Comparison of ENCODE assay signal across 14 cellular contexts in the genomic region with DNA sequence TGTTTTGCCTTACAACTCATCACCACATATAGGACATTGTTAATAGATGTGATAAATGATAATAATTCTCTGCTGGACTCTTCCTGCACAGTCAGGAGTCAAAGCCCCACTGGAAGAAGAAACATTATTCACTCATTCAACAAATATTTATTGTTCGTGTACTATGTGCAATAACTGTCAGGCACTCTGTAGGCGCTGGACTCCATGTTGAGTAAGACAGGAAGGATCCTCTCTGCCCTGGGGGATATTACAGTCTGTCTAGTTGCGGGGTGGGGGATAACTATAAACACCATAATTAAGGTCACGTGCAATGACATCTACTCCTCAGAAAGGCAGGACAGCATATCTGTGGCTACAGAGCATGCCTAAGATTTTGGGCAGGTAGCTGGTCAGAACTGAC.
A peak's percentile ranks its signal among the peaks of the same experiment; 100 is the strongest.
DNase-seq lines count a peak whose midpoint lies in the region; ATAC-seq and TF ChIP-seq lines count a peak whose summit lies in the region.
"Had no signal": no experiment of that assay in that cellular context is flagged by ENCODE, and none has a peak within 500 bp of the region (broad histone marks: within the 10 kb centered on the region; RNA-seq: fewer than 3 reads in every experiment).

No MANE protein-coding gene starts in this region.

- H3K36me3 Mint-ChIP-seq in CD8-positive, alpha-beta memory T cell, result no peaks in the 10 kb centered on the region

- H3K4me3 Mint-ChIP-seq in CD8-positive, alpha-beta memory T cell, result no peak overlapping the region
- H3K4me3 Mint-ChIP-seq: CD4-positive, alpha-beta T cell had no signal

- no peak overlapping the region for H3K27ac ChIP-seq in CD8-positive, alpha-beta memory T cell (ENCODE audit: low read depth, low read length)
- H3K27ac ChIP-seq: C4-2B, GM23248, HL-60 had no signal

- H3K36me3 ChIP-seq in CD8-positive, alpha-beta memory T cell (ENCODE audit: insufficient read depth, low read length), result no peaks in the 10 kb centered on the region
- H3K36me3 ChIP-seq: HAP-1 had no signal

- CTCF ChIA-PET in CD8-positive, alpha-beta memory T cell (lab: Charles Lee), result no interaction called here

- H3K4me1 Mint-ChIP-seq in CD8-positive, alpha-beta memory T cell, result no peaks in the 10 kb centered on the region

- POLR2A ChIA-PET in CD8-positive, alpha-beta memory T cell (lab: Charles Lee), result no interaction called here

- DNase-seq in EL (peak; percentile 66), NCI-H69 (lab: John Stamatoyannopoulos, UW) (peak; percentile 77), epithelial cell of esophagus (ENCODE audit: low read depth) (peak; percentile 15), DMS53 (lab: John Stamatoyannopoulos, UW) (no peak)
- no peak for DNase-seq in CD8-positive, alpha-beta memory T cell
- DNase-seq: AML-193; CD4-positive, alpha-beta T cell; DMS153; DMS79 treated with DMSO at 0.1 percent for 48 hours; GM23248 had no signal

- TF ChIP-seq CTCF in epithelial cell of esophagus (IDR thresholded peaks at IDR 0.05; ENCODE audit: insufficient read depth, low read depth, low read length, missing control alignments), result no peak

- no peak overlapping the region for H3K27ac Mint-ChIP-seq in CD8-positive, alpha-beta memory T cell
- H3K27ac Mint-ChIP-seq: CD4-positive, alpha-beta T cell had no signal

- H3K27me3 Mint-ChIP-seq in CD8-positive, alpha-beta memory T cell, result no peaks in the 10 kb centered on the region
- H3K27me3 Mint-ChIP-seq: CD4-positive, alpha-beta T cell had no signal

- no peaks in the 10 kb centered on the region for H3K27me3 ChIP-seq in CD8-positive, alpha-beta memory T cell (ENCODE audit: insufficient read depth, low read length, poor library complexity, severe bottlenecking)

- H3K9me3 Mint-ChIP-seq in CD8-positive, alpha-beta memory T cell, result peaks cover 0 to 7% (median 0%) of the 10 kb centered on the region in 5 donors
- H3K9me3 Mint-ChIP-seq: CD4-positive, alpha-beta T cell had no signal

- H3K9me3 ChIP-seq in CD8-positive, alpha-beta memory T cell (ENCODE audit: low read length), result no peaks in the 10 kb centered on the region
- H3K9me3 ChIP-seq: HAP-1 had no signal

- H3K4me1 ChIP-seq in CD8-positive, alpha-beta memory T cell (ENCODE audit: insufficient read depth, low read length), result no peaks in the 10 kb centered on the region

- no peak for ATAC-seq in esophagus mucosa

- no peak overlapping the region for H3K4me3 ChIP-seq in epithelial cell of esophagus (ENCODE audit: low read length)
- H3K4me3 ChIP-seq in CD8-positive, alpha-beta memory T cell (ENCODE audit: low read length), result no peak overlapping the region
- H3K4me3 ChIP-seq: GM23248, HAP-1 had no signal

Comparison
In these comparisons a context has a peak if more than half of its experiments do, and no peak if none do; other contexts are left out.
1. DNase-seq: peak in EL (single experiment), NCI-H69 (single experiment) and epithelial cell of esophagus (single experiment); none in CD8-positive, alpha-beta memory T cell (0 of 5) and DMS53 (single experiment).